Comparison of ENCODE assay signal across 12 cellular contexts in genomic region chr3:49016414-49017228, GRCh38. TPM values are rescaled to one million over a fixed set of nuclear protein-coding genes. Genes with fewer than 3 reads are reported as not detected.
DNase-seq lines count a peak whose midpoint lies in the region; ATAC-seq, FAIRE-seq and TF ChIP-seq lines count a peak whose summit lies in the region.
"Had no signal": no experiment of that assay in that cellular context is flagged by ENCODE, and none has a peak within 500 bp of the region (broad histone marks: within the 10 kb centered on the region; RNA-seq: fewer than 3 reads in every experiment).

No MANE protein-coding gene starts in this region.

- no peak overlapping the region for H4K91ac ChIP-seq in H1 (replicated peaks; ENCODE audit: insufficient read length, low read length)

- no peak for TF ChIP-seq RAD21 in H1 (IDR thresholded peaks at IDR 0.05 in 1 of 2, conservative IDR thresholded peaks at IDR 0.05 in 1 of 2; ENCODE audit: low read depth in 2 of 2, low read length in 2 of 2)

- H3K4me3 ChIP-seq in PC-3 (ENCODE audit: low read length) (peak overlapping the region; percentile 94; the same call in 1 of the 2 replicates), H1 (ENCODE audit: extremely low read depth in 1 of 4, insufficient read depth in 2 of 4, low read depth in 3 of 4, low read length in 4 of 4) (peak overlapping the region in 2 of 4 experiments; percentile 7 to 77; a peak in 1 of 8 replicates), stomach (no peak overlapping the region)

- no peak for ATAC-seq in activated T-cell treated with anti-CD3 and anti-CD28 coated beads, Interleukin-2, amount 50 U/mL, for 4 hours
- ATAC-seq in PC-3 (no peak), GM19455 (IDR thresholded peaks at IDR 0.05; ENCODE audit: unreplicated experiment) (no peak)

- 92% methylated on average over 6 of the region's 6 CpGs; no CpG with 5 or more reads in 1 of the 2 experiments for WGBS in H1 (ENCODE audit: extremely low coverage in 1 of 2, insufficient coverage in 1 of 2, insufficient read length in 1 of 2, insufficient replicate concordance in 2 of 2, low coverage in 1 of 2, low lambda C conversion rate in 2 of 2, missing lambda C conversion rate in 1 of 2), 2 experiments
- 83 to 86% (median 85%) methylated on average over 5 to 6 of the region's 6 CpGs for WGBS in stomach, 5 donors

- H3K9me3 Mint-ChIP-seq in activated T-cell treated with anti-CD3 and anti-CD28 coated beads, Interleukin-2, amount 50 U/mL, for 4 hours = no peaks in the 10 kb centered on the region

- no peak overlapping the region for H2BK12ac ChIP-seq in H1 (ENCODE audit: low read depth, low read length)

- H3K4me1 Mint-ChIP-seq in activated T-cell treated with anti-CD3 and anti-CD28 coated beads, Interleukin-2, amount 50 U/mL, for 4 hours (ENCODE audit: low read depth) = peaks cover 21% of the 10 kb centered on the region

- TF ChIP-seq CTCF in PC-3 (conservative IDR thresholded peaks at IDR 0.05; ENCODE audit: low read depth, low read length) (no peak), H1 (IDR thresholded peaks at IDR 0.05; ENCODE audit: control extremely low read depth in 1 of 3, insufficient read depth in 1 of 3, low read depth in 1 of 3, low read length in 3 of 3) (no peak), stomach (IDR thresholded peaks at IDR 0.05) (no peak)

- no peak for FAIRE-seq in H1 (lab: Jason Lieb, UNC)

- H3K36me3 ChIP-seq in PC-3 (ENCODE audit: low read depth, low read length) (peaks cover 29% of the 10 kb centered on the region), H1 (ENCODE audit: control insufficient read depth in 2 of 4, insufficient read depth in 4 of 4, low read length in 3 of 4) (peaks cover 15 to 47% (median 28%) of the 10 kb centered on the region in 4 experiments), stomach (peaks cover 22 to 53% (median 52%) of the 10 kb centered on the region in 4 donors)

- no peak overlapping the region for H3K18ac ChIP-seq in H1 (ENCODE audit: extremely low read depth, low read length)

- H3K9ac ChIP-seq in PC-3 (ENCODE audit: low read length) = no peak overlapping the region
- no peak overlapping the region for H3K9ac ChIP-seq in H1 (replicated peaks in 1 of 4; ENCODE audit: extremely low read depth in 1 of 4, low read depth in 3 of 4, low read length in 3 of 4)

- no peak overlapping the region for H3K23ac ChIP-seq in H1 (ENCODE audit: insufficient read length)

- TF ChIP-seq EP300 in H1 (IDR thresholded peaks at IDR 0.05; ENCODE audit: borderline replicate concordance in 1 of 2, low read depth in 2 of 2, low read length in 2 of 2) (no peak), stomach (IDR thresholded peaks at IDR 0.05) (no peak)

- H3K4me2 ChIP-seq in PC-3 (ENCODE audit: low read length) (peak overlapping the region; percentile 99), H1 (ENCODE audit: insufficient read depth in 1 of 2, low read depth in 2 of 2, low read length in 2 of 2) (peak overlapping the region in 1 of 2 experiments; percentile 88; a peak in 2 of 4 replicates)

- H3K56ac ChIP-seq in H1 (replicated peaks; ENCODE audit: insufficient read length, low read depth, low read length) = no peak overlapping the region

- H2AFZ ChIP-seq in PC-3 (ENCODE audit: low read length) = no peak overlapping the region
- H2AFZ ChIP-seq in H1 (ENCODE audit: low read length) = no peak overlapping the region

- TF ChIP-seq POLR2A in H1 (IDR thresholded peaks at IDR 0.05; ENCODE audit: control extremely low read depth in 1 of 2, low read depth in 2 of 2, low read length in 2 of 2) = peak in 1 of 2 experiments; percentile 60; a peak in 2 of 3 replicates
- no peak for TF ChIP-seq POLR2A in stomach (IDR thresholded peaks at IDR 0.05)

- no peaks in the 10 kb centered on the region for H3F3A ChIP-seq in PC-3 (ENCODE audit: low read length, unreplicated experiment)

- CTCF ChIA-PET in PC-3 (lab: Charles Lee) (interaction anchor here (0.6 to 1.9 kb wide), 4 partner anchors 9 to 29 kb away, joined by 3 to 14 read pairs (median 4); partner anchors contain the start of gene WDR6), H1 (lab: Charles Lee; ENCODE audit: partially characterized antibody) (interaction anchor here (1.2 to 24.3 kb wide), 4 partner anchors 12 to 154 kb away, joined by 4 to 467 read pairs (median 24); partner anchors contain the start of genes KLHDC8B, P4HTM, QRICH1 and WDR6)

- H3K27ac ChIP-seq in PC-3 (ENCODE audit: low read length) = no peak overlapping the region
- H3K27ac ChIP-seq in H1 (ENCODE audit: low read depth, low read length) = no peak overlapping the region
- H3K27ac ChIP-seq in stomach = peak overlapping the region in 3 of 5 donors; percentile 75 to 88 (median 86)

- no peak overlapping the region for H3K14ac ChIP-seq in H1 (ENCODE audit: insufficient read length)

- no peak overlapping the region for H2BK15ac ChIP-seq in H1 (ENCODE audit: low read length)

- peaks cover 12% of the 10 kb centered on the region for H3K36me3 Mint-ChIP-seq in activated T-cell treated with anti-CD3 and anti-CD28 coated beads, Interleukin-2, amount 50 U/mL, for 4 hours (ENCODE audit: insufficient read depth)

- DNase-seq in activated T-cell treated with anti-CD3 and anti-CD28 coated beads, Interleukin-2, amount 50 U/mL, for 4 hours = no peak
- no peak for DNase-seq in activated T-cell treated with anti-CD3 and anti-CD28 coated beads for 4 hours
- no peak for DNase-seq in PC-3
- no peak for DNase-seq in H1 (ENCODE audit: low read depth in 1 of 2, low spot score in 2 of 2)
- DNase-seq in stomach = no peak
- DNase-seq in NCI-H2196 treated with DMSO at 0.1 percent for 48 hours (lab: John Stamatoyannopoulos, UW; ENCODE audit: unreplicated experiment) = no peak
- DNase-seq in NCI-H2107 (lab: John Stamatoyannopoulos, UW) = no peak
- DNase-seq: activated CD4-positive, alpha-beta T cell treated with anti-CD3 and anti-CD28 coated beads for 1 hour; NCI-H2081 treated with DMSO at 0.1 percent for 48 hours; SHP77; stimulated activated CD4-positive, alpha-beta T cell treated with anti-CD3 and anti-CD28 coated beads, Interleukin-4, amount 100 ng/mL, for 4 hours had no signal

- no peak overlapping the region for H3K4ac ChIP-seq in H1 (replicated peaks; ENCODE audit: insufficient read length, low read depth, low read length)

- BruUV-seq in PC-3 (replicated peaks; lab: Mats Ljungman, UMichigan) = no TSS peak

- peaks cover 24% of the 10 kb centered on the region for H3K23me2 ChIP-seq in H1 (ENCODE audit: low read depth, low read length)

- H2AK5ac ChIP-seq in H1 (ENCODE audit: low read depth, low read length) = no peak overlapping the region

- peaks cover 47% of the 10 kb centered on the region for H3K79me2 ChIP-seq in PC-3 (ENCODE audit: low read length)
- H3K79me2 ChIP-seq in H1 (ENCODE audit: control insufficient read depth in 1 of 2, insufficient read depth in 2 of 2, low read length in 2 of 2) = peaks cover 0 to 30% of the 10 kb centered on the region in 2 experiments; a peak in 2 of 4 replicates

- H2BK120ac ChIP-seq in H1 (replicated peaks; ENCODE audit: low read depth, low read length) = no peak overlapping the region

- intact Hi-C loops in PC-3 (cut with micrococcal nuclease) (no loop called here), stomach (cut with DNase I; ENCODE audit: low total_unique reads) (no loop called here)

- no peak overlapping the region for H2BK20ac ChIP-seq in H1 (ENCODE audit: low read length)

- H4K20me1 ChIP-seq in PC-3 (ENCODE audit: low read length) (peaks cover 14% of the 10 kb centered on the region), H1 (replicated peaks in 1 of 2; ENCODE audit: control insufficient read depth in 1 of 2, insufficient read depth in 2 of 2, low read length in 2 of 2) (peaks cover 36 to 38% of the 10 kb centered on the region in 2 experiments)

- peak overlapping the region; percentile 65; the same call in 1 of the 2 replicates for H4K8ac ChIP-seq in H1 (ENCODE audit: extremely low read depth, insufficient read depth, low read length)

- H3K9me3 ChIP-seq in PC-3 (ENCODE audit: low read length) (no peaks in the 10 kb centered on the region), H1 (ENCODE audit: insufficient read depth in 2 of 2, low read depth in 1 of 2, low read length in 1 of 2) (no peaks in the 10 kb centered on the region), stomach (no peaks in the 10 kb centered on the region)

- H4K5ac ChIP-seq in H1 (ENCODE audit: insufficient read length, low read depth, low read length) = no peak overlapping the region

- peaks cover 13% of the 10 kb centered on the region for H3K79me1 ChIP-seq in H1 (ENCODE audit: low read depth, low read length)

- H3K4me1 ChIP-seq in PC-3 (ENCODE audit: insufficient read depth, low read length) (peaks cover 22% of the 10 kb centered on the region; the same call in 1 of the 2 replicates), H1 (replicated peaks in 1 of 4; ENCODE audit: control insufficient read depth in 3 of 4, insufficient read depth in 4 of 4, low read length in 3 of 4) (peaks cover 0 to 14% (median 7%) of the 10 kb centered on the region in 4 experiments; a peak in 6 of 7 replicates), stomach (peaks cover 39 to 67% (median 64%) of the 10 kb centered on the region in 4 donors)

- H3K27me3 Mint-ChIP-seq in activated T-cell treated with anti-CD3 and anti-CD28 coated beads, Interleukin-2, amount 50 U/mL, for 4 hours (ENCODE audit: low read depth) = no peaks in the 10 kb centered on the region

- no peaks in the 10 kb centered on the region for H3K27me3 ChIP-seq in PC-3 (ENCODE audit: low read length)
- H3K27me3 ChIP-seq in H1 (replicated peaks in 1 of 4; ENCODE audit: control insufficient read depth in 3 of 4, extremely low read depth in 1 of 4, insufficient read depth in 3 of 4, low read length in 3 of 4) = no peaks in the 10 kb centered on the region
- H3K27me3 ChIP-seq in stomach = no peaks in the 10 kb centered on the region

- H2BK5ac ChIP-seq in H1 (ENCODE audit: low read depth, low read length) = no peak overlapping the region

- no peaks in the 10 kb centered on the region for H3K9me2 ChIP-seq in PC-3 (replicated peaks; ENCODE audit: low read length)

- POLR2A ChIA-PET in PC-3 (lab: Charles Lee; ENCODE audit: unreplicated experiment) = no interaction called here
- POLR2A ChIA-PET in H1 (lab: Charles Lee; ENCODE audit: partially characterized antibody) = interaction anchor here (0.8 to 38.8 kb wide), 7 partner anchors 4 to 355 kb away, joined by 3 to 1518 read pairs (median 136); partner anchors contain the start of genes DALRD3, IMPDH2, LAMB2 and NDUFAF3

- H3K4me3 Mint-ChIP-seq in activated T-cell treated with anti-CD3 and anti-CD28 coated beads, Interleukin-2, amount 50 U/mL, for 4 hours = peak overlapping the region; percentile 95

RNA-seq across cellular contexts. Expression of gene DALRD3, which starts 1.8 kb away (rescaled TPM):
- 10 to 100 TPM; 23.9 to 32.3 (median 25.4) TPM for total RNA-seq in activated T-cell treated with anti-CD3 and anti-CD28 coated beads, Interleukin-2, amount 50 U/mL, for 4 hours
- total RNA-seq in PC-3 (2014; rRNA removed) = 37.2 and 43.3 TPM in 2 replicates
- total RNA-seq in H1 (2021; fragmentation: NEBNext Ultra II Directional; extraction: Animal tissue kit (Norgen Biotek cat#: 25700)) = 30.4 and 31.6 TPM in 2 replicates
- 86.5 and 95.3 TPM in 2 replicates for polyA plus RNA-seq in H1 (2011; rRNA removed)
- 73.1 TPM for polyA plus RNA-seq in H1 (2011; cell fraction: cytosol; rRNA removed)
- polyA plus RNA-seq in H1 (2011; cell fraction: nucleus; rRNA removed) = 140 TPM
- 34.7 to 40.6 TPM (median 39.8 TPM) in 4 replicates for polyA plus RNA-seq in H1 (2012, experiment 1 of 2)
- polyA plus RNA-seq in H1 (2012, experiment 2 of 2) = 74.3 TPM
- polyA plus RNA-seq in H1 (2013, experiment 1 of 2) = 33.5 TPM
- 33.7 TPM for polyA plus RNA-seq in H1 (2013, experiment 2 of 2)
- polyA minus RNA-seq in H1 (2011; rRNA and poly(A)+ RNA removed) = 87.2 and 103 TPM in 2 replicates
- 32.7 TPM for polyA minus RNA-seq in H1 (2011; cell fraction: cytosol; rRNA and poly(A)+ RNA removed)
- polyA minus RNA-seq in H1 (2011; cell fraction: nucleus; rRNA and poly(A)+ RNA removed) = 48.1 TPM
- 10 to 100 TPM in 4 of 5 donors, 1 to 10 TPM in 1; 2.3 to 74.1 (median 47.1) TPM for total RNA-seq in stomach
- 10 to 100 TPM; 34.9 to 41.4 (median 35.0) TPM for polyA plus RNA-seq in stomach

RNA-seq across cellular contexts. Expression of gene NDUFAF3, which starts 5.3 kb away (rescaled TPM):
- total RNA-seq in activated T-cell treated with anti-CD3 and anti-CD28 coated beads, Interleukin-2, amount 50 U/mL, for 4 hours = 100 to 1,000 TPM; 138 to 155 (median 147) TPM
- total RNA-seq in PC-3 (2014; rRNA removed) (191 and 211 TPM in 2 replicates), stomach (10 to 100 TPM; 41.3 to 74.8 (median 44.9) TPM)
- total RNA-seq in H1 (2021; fragmentation: NEBNext Ultra II Directional; extraction: Animal tissue kit (Norgen Biotek cat#: 25700)) = 26.2 and 27.8 TPM in 2 replicates
- polyA plus RNA-seq in H1 (2011; rRNA removed) (45.5 and 52.1 TPM in 2 replicates), stomach (100 to 1,000 TPM in 1 of 3 donors, 10 to 100 TPM in 2; 93.3 to 105 (median 94.2) TPM)
- 31.7 TPM for polyA plus RNA-seq in H1 (2011; cell fraction: cytosol; rRNA removed)
- polyA plus RNA-seq in H1 (2011; cell fraction: nucleus; rRNA removed) = 38.4 TPM
- 10.4 to 48.0 TPM (median 37.5 TPM) in 4 replicates for polyA plus RNA-seq in H1 (2012, experiment 1 of 2)
- 25.5 TPM for polyA plus RNA-seq in H1 (2012, experiment 2 of 2)
- 38.2 TPM for polyA plus RNA-seq in H1 (2013, experiment 1 of 2)
- polyA plus RNA-seq in H1 (2013, experiment 2 of 2) = 40.2 TPM
- polyA minus RNA-seq in H1 (2011; rRNA and poly(A)+ RNA removed) = 15.3 and 24.4 TPM in 2 replicates
- polyA minus RNA-seq in H1 (2011; cell fraction: cytosol; rRNA and poly(A)+ RNA removed) = 24.3 TPM
- 52.4 TPM for polyA minus RNA-seq in H1 (2011; cell fraction: nucleus; rRNA and poly(A)+ RNA removed)

RNA-seq across cellular contexts. Expression of gene WDR6, which starts 9.4 kb away (rescaled TPM):
- total RNA-seq in activated T-cell treated with anti-CD3 and anti-CD28 coated beads, Interleukin-2, amount 50 U/mL, for 4 hours = 100 to 1,000 TPM; 147 to 163 (median 155) TPM
- total RNA-seq in PC-3 (2014; rRNA removed) = 92.7 and 117 TPM in 2 replicates
- 180 and 187 TPM in 2 replicates for total RNA-seq in H1 (2021; fragmentation: NEBNext Ultra II Directional; extraction: Animal tissue kit (Norgen Biotek cat#: 25700))
- 257 and 340 TPM in 2 replicates for polyA plus RNA-seq in H1 (2011; rRNA removed)
- 262 TPM for polyA plus RNA-seq in H1 (2011; cell fraction: cytosol; rRNA removed)
- 878 TPM for polyA plus RNA-seq in H1 (2011; cell fraction: nucleus; rRNA removed)
- polyA plus RNA-seq in H1 (2012, experiment 1 of 2) = 176 to 244 TPM (median 215 TPM) in 4 replicates
- 172 TPM for polyA plus RNA-seq in H1 (2012, experiment 2 of 2)
- polyA plus RNA-seq in H1 (2013, experiment 1 of 2) = 84.5 TPM
- 77.8 TPM for polyA plus RNA-seq in H1 (2013, experiment 2 of 2)
- 252 and 296 TPM in 2 replicates for polyA minus RNA-seq in H1 (2011; rRNA and poly(A)+ RNA removed)
- polyA minus RNA-seq in H1 (2011; cell fraction: cytosol; rRNA and poly(A)+ RNA removed) = 109 TPM
- polyA minus RNA-seq in H1 (2011; cell fraction: nucleus; rRNA and poly(A)+ RNA removed) = 118 TPM
- 100 to 1,000 TPM in 4 of 5 donors, 10 to 100 TPM in 1; 51.6 to 184 (median 151) TPM for total RNA-seq in stomach
- polyA plus RNA-seq in stomach = 100 to 1,000 TPM in 1 of 3 donors, 10 to 100 TPM in 2; 59.4 to 133 (median 65.3) TPM

RNA-seq across cellular contexts. Expression of gene IMPDH2, which starts 12.6 kb away (rescaled TPM):
- total RNA-seq in activated T-cell treated with anti-CD3 and anti-CD28 coated beads, Interleukin-2, amount 50 U/mL, for 4 hours = 100 to 1,000 TPM; 664 to 769 (median 721) TPM
- total RNA-seq in PC-3 (2014; rRNA removed) = 532 and 576 TPM in 2 replicates
- total RNA-seq in H1 (2021; fragmentation: NEBNext Ultra II Directional; extraction: Animal tissue kit (Norgen Biotek cat#: 25700)) = 409 and 419 TPM in 2 replicates
- 363 and 374 TPM in 2 replicates for polyA plus RNA-seq in H1 (2011; rRNA removed)
- 511 TPM for polyA plus RNA-seq in H1 (2011; cell fraction: cytosol; rRNA removed)
- 1,029 TPM for polyA plus RNA-seq in H1 (2011; cell fraction: nucleus; rRNA removed)
- polyA plus RNA-seq in H1 (2012, experiment 1 of 2) = 385 to 517 TPM (median 516 TPM) in 4 replicates
- 474 TPM for polyA plus RNA-seq in H1 (2012, experiment 2 of 2)
- polyA plus RNA-seq in H1 (2013, experiment 1 of 2) = 339 TPM
- 323 TPM for polyA plus RNA-seq in H1 (2013, experiment 2 of 2)
- polyA minus RNA-seq in H1 (2011; rRNA and poly(A)+ RNA removed) = 836 and 1,078 TPM in 2 replicates
- polyA minus RNA-seq in H1 (2011; cell fraction: cytosol; rRNA and poly(A)+ RNA removed) = 367 TPM
- polyA minus RNA-seq in H1 (2011; cell fraction: nucleus; rRNA and poly(A)+ RNA removed) = 252 TPM
- total RNA-seq in stomach = 100 to 1,000 TPM in 3 of 5 donors, 10 to 100 TPM in 2; 50.4 to 159 (median 107) TPM
- polyA plus RNA-seq in stomach = 100 to 1,000 TPM in 2 of 3 donors, 10 to 100 TPM in 1; 90.9 to 156 (median 107) TPM

RNA-seq across cellular contexts. Expression of gene P4HTM, which starts 26.6 kb away (rescaled TPM):
- total RNA-seq in activated T-cell treated with anti-CD3 and anti-CD28 coated beads, Interleukin-2, amount 50 U/mL, for 4 hours = 10 to 100 TPM; 25.7 to 28.2 (median 26.3) TPM
- total RNA-seq in PC-3 (2014; rRNA removed) (44.5 and 50.1 TPM in 2 replicates), stomach (100 to 1,000 TPM in 3 of 5 donors, 10 to 100 TPM in 2; 34.0 to 383 (median 158) TPM)
- total RNA-seq in H1 (2021; fragmentation: NEBNext Ultra II Directional; extraction: Animal tissue kit (Norgen Biotek cat#: 25700)) = 18.6 and 19.1 TPM in 2 replicates
- polyA plus RNA-seq in H1 (2011; rRNA removed) (25.4 and 31.1 TPM in 2 replicates), stomach (10 to 100 TPM; 19.1 to 49.2 (median 21.2) TPM)
- polyA plus RNA-seq in H1 (2011; cell fraction: cytosol; rRNA removed) = 29.9 TPM
- 89.3 TPM for polyA plus RNA-seq in H1 (2011; cell fraction: nucleus; rRNA removed)
- 12.6 to 22.7 TPM (median 21.6 TPM) in 4 replicates for polyA plus RNA-seq in H1 (2012, experiment 1 of 2)
- polyA plus RNA-seq in H1 (2012, experiment 2 of 2) = 14.0 TPM
- polyA plus RNA-seq in H1 (2013, experiment 1 of 2) = 18.0 TPM
- polyA plus RNA-seq in H1 (2013, experiment 2 of 2) = 14.1 TPM
- 34.6 and 38.0 TPM in 2 replicates for polyA minus RNA-seq in H1 (2011; rRNA and poly(A)+ RNA removed)
- 24.7 TPM for polyA minus RNA-seq in H1 (2011; cell fraction: cytosol; rRNA and poly(A)+ RNA removed)
- 72.0 TPM for polyA minus RNA-seq in H1 (2011; cell fraction: nucleus; rRNA and poly(A)+ RNA removed)

Comparison
In these comparisons a context has a peak if more than half of its experiments do, and no peak if none do; other contexts are left out.
1. H3K27ac ChIP-seq: peak in stomach (3 of 5); none in PC-3 (single experiment) and H1 (single experiment).